In genomic region chr11:73225851-73226250, GRCh38 we compare ENCODE assay signal across 2 cellular contexts.
A peak's percentile ranks its signal among the peaks of the same experiment; 100 is the strongest.
TF ChIP-seq lines count a peak whose summit lies in the region.

No MANE protein-coding gene starts in this region.

TF ChIP-seq in HEK293, 187 proteins besides CTCF, POLR2A, EP300 and RAD21:
- no peak for TF ChIP-seq ZNF23 (tag by site-specific recombination; IDR thresholded peaks at IDR 0.05; ENCODE audit: borderline replicate concordance)
- 0 out of 2 replicates have a peak, but pooled peaks have one; percentile 36 for TF ChIP-seq SCRT2 (tag by site-specific recombination; IDR thresholded peaks at IDR 0.05)
- no peak for TF ChIP-seq ZNF391 (tag by site-specific recombination; IDR thresholded peaks at IDR 0.05; ENCODE audit: borderline replicate concordance, low read depth)
- no peak for TF ChIP-seq PATZ1 (tag by site-specific recombination; IDR thresholded peaks at IDR 0.05)
- TF ChIP-seq ZNF274 (IDR thresholded peaks at IDR 0.05; ENCODE audit: low read length): no peak
- TF ChIP-seq ZNF274 (tag by site-specific recombination; IDR thresholded peaks at IDR 0.05; ENCODE audit: borderline replicate concordance): no peak
- no peak for TF ChIP-seq ZFP41 (tag by site-specific recombination; IDR thresholded peaks at IDR 0.05; ENCODE audit: borderline replicate concordance)
- no peak for TF ChIP-seq ZNF174 (tag by site-specific recombination; IDR thresholded peaks at IDR 0.05)
- no peak for TF ChIP-seq IKZF3 (tag by site-specific recombination; IDR thresholded peaks at IDR 0.05)

TF ChIP-seq in H1, 55 proteins besides CTCF, POLR2A, EP300 and RAD21:
- TF ChIP-seq HDAC2 (IDR thresholded peaks at IDR 0.05; ENCODE audit: borderline replicate concordance in 1 of 2, low read depth in 2 of 2, low read length in 2 of 2) (no peak), SP1 (IDR thresholded peaks at IDR 0.05; ENCODE audit: low read depth, low read length) (no peak), EZH2 (IDR thresholded peaks at IDR 0.05; ENCODE audit: low read depth, low read length, severe bottlenecking) (no peak), JUN (IDR thresholded peaks at IDR 0.05; ENCODE audit: low read depth, low read length) (no peak), CHD7 (IDR thresholded peaks at IDR 0.05; ENCODE audit: insufficient replicate concordance, low read length) (no peak), BACH1 (IDR thresholded peaks at IDR 0.05; ENCODE audit: low read length) (no peak), EGR1 (IDR thresholded peaks at IDR 0.05; ENCODE audit: borderline replicate concordance, low read depth, low read length) (no peak), KDM5A (IDR thresholded peaks at IDR 0.05; ENCODE audit: low read length) (no peak), TBP (IDR thresholded peaks at IDR 0.05; ENCODE audit: low read depth, low read length) (no peak), RXRA (IDR thresholded peaks at IDR 0.05; ENCODE audit: insufficient read depth, low read depth, low read length) (no peak), BCL11A (IDR thresholded peaks at IDR 0.05; ENCODE audit: low read depth in 2 of 2, low read length in 2 of 2) (no peak), KDM1A (IDR thresholded peaks at IDR 0.05; ENCODE audit: borderline replicate concordance, low read length) (no peak), ATF2 (IDR thresholded peaks at IDR 0.05; ENCODE audit: low read length) (no peak), KDM4A (IDR thresholded peaks at IDR 0.05; ENCODE audit: low read depth, low read length, severe bottlenecking) (no peak)
TF ChIP-seq in H1: peak in this region for 0.
